In the genomic region with DNA sequence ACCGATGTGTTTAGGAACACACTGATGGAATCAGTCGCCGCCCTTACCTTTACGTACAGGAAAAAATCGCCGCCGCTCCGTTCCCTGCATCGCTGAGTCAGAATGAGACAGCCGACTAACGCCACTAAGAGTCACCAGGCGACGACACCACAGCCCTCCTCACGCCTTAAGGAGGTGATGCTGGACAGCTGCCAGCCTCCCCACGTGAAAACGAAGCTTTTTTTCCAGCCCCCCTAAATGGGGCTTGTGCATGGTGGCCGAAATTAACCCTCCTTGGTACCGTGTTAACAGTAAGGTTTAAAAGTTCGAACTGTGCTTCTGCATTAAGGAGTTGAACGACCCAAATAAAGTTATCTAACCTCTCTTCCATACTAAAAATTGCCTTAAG, we compare ENCODE assay signal across 8 cellular contexts.
DNase-seq lines count a peak whose midpoint lies in the region; ATAC-seq and FAIRE-seq lines count a peak whose summit lies in the region.

No MANE protein-coding gene starts in this region.

- ATAC-seq in HG03439 (IDR thresholded peaks at IDR 0.05; ENCODE audit: unreplicated experiment): peak; percentile 61

- FAIRE-seq in GM19239 (lab: Jason Lieb, UNC): no peak

- DNase-seq in Ammon's horn (ENCODE audit: low spot score): peak; percentile 34
- peak; percentile 30 for DNase-seq in GM19239 (ENCODE audit: insufficient read length, low spot score)
- DNase-seq in T-helper 22 cell (ENCODE audit: low read depth): peak; percentile 63
- peak; percentile 32 for DNase-seq in astrocyte of the hippocampus (ENCODE audit: low read depth, low spot score)
- peak; percentile 19 for DNase-seq in iPS-NIHi7 (ENCODE audit: extremely low spot score)
- DNase-seq in stimulated activated CD4-positive, alpha-beta T cell treated with anti-CD3 and anti-CD28 coated beads, Interleukin-15, amount 100 ng/mL, for 1 hour (ENCODE audit: low read depth in 1 of 2, low spot score in 1 of 2): peak; percentile 25 to 36
- no peak for DNase-seq in NCI-H2171 treated with DMSO at 0.1 percent for 48 hours (lab: John Stamatoyannopoulos, UW)
